ENCODE assay signal across 16 cellular contexts in genomic region chr15:98154863-98155262, GRCh38.
DNase-seq lines count a peak whose midpoint lies in the region; ATAC-seq and TF ChIP-seq lines count a peak whose summit lies in the region.
"Had no signal": no experiment of that assay in that cellular context is flagged by ENCODE, and none has a peak within 500 bp of the region (broad histone marks: within the 10 kb centered on the region; RNA-seq: fewer than 3 reads in every experiment).

No MANE protein-coding gene starts in this region.

- intact Hi-C loops in natural killer cell (cut with micrococcal nuclease) = no loop called here
- intact Hi-C loops in activated T-helper 2 cell treated with anti-CD3 and anti-CD28 coated beads, Interferon-gamma antibody, Interleukin-2, Interleukin-4, amounts not matched to agents 10 μg/mL and 5 μg/mL and 100 μg/mL, durations not matched to agents 14 hours and 24 hours and 36 hours (cut with micrococcal nuclease) = no loop called here
- intact Hi-C loops in posterior cingulate gyrus (cut with DNase I) = no loop called here

- CTCF ChIA-PET in AG04449 (lab: Yijun Ruan, JAX) = interaction anchor here (1.8 to 2.1 kb wide), 2 partner anchors 23 to 250 kb away, joined by 6 to 8 read pairs; no protein-coding TSS in a partner anchor

- no peak overlapping the region for H3K27ac Mint-ChIP-seq in natural killer cell
- H3K27ac Mint-ChIP-seq in activated T-helper 2 cell treated with anti-CD3 and anti-CD28 coated beads, Interferon-gamma antibody, Interleukin-2, Interleukin-4, amounts not matched to agents 10 μg/mL and 5 μg/mL and 100 μg/mL, durations not matched to agents 14 hours and 24 hours and 36 hours = no peak overlapping the region
- H3K27ac Mint-ChIP-seq: nephron progenitor cell, type B pancreatic cell had no signal

- H3K4me1 ChIP-seq in adipocyte (ENCODE audit: control insufficient read depth, insufficient read depth, low read length) = peaks cover 8% of the 10 kb centered on the region

- H3K27me3 Mint-ChIP-seq in natural killer cell (ENCODE audit: low read depth in 2 of 2) = peaks cover 21 to 35% of the 10 kb centered on the region in 2 donors
- H3K27me3 Mint-ChIP-seq in activated T-helper 2 cell treated with anti-CD3 and anti-CD28 coated beads, Interferon-gamma antibody, Interleukin-2, Interleukin-4, amounts not matched to agents 10 μg/mL and 5 μg/mL and 100 μg/mL, durations not matched to agents 14 hours and 24 hours and 36 hours (ENCODE audit: low read depth) = peaks cover 47% of the 10 kb centered on the region

- no peak for TF ChIP-seq CTCF in AG04449 (IDR thresholded peaks at IDR 0.05; ENCODE audit: insufficient read depth, low read length, missing control alignments)
- no peak for TF ChIP-seq CTCF in HFF-Myc (IDR thresholded peaks at IDR 0.05; ENCODE audit: low read depth, low read length, missing control alignments)
- TF ChIP-seq CTCF in foreskin fibroblast (IDR thresholded peaks at IDR 0.05; ENCODE audit: low read depth, low read length) = no peak
- TF ChIP-seq CTCF in natural killer cell (IDR thresholded peaks at IDR 0.05) = no peak

- H3K9me3 Mint-ChIP-seq in natural killer cell = no peaks in the 10 kb centered on the region
- H3K9me3 Mint-ChIP-seq in activated T-helper 2 cell treated with anti-CD3 and anti-CD28 coated beads, Interferon-gamma antibody, Interleukin-2, Interleukin-4, amounts not matched to agents 10 μg/mL and 5 μg/mL and 100 μg/mL, durations not matched to agents 14 hours and 24 hours and 36 hours = no peaks in the 10 kb centered on the region

- H3K27me3 ChIP-seq in adipocyte (replicated peaks; ENCODE audit: control insufficient read depth, insufficient read depth, low read length) = no peaks in the 10 kb centered on the region
- H3K27me3 ChIP-seq: cardiac muscle cell had no signal

- peaks cover 18 to 26% of the 10 kb centered on the region in 2 donors for H3K4me1 Mint-ChIP-seq in natural killer cell
- H3K4me1 Mint-ChIP-seq in activated T-helper 2 cell treated with anti-CD3 and anti-CD28 coated beads, Interferon-gamma antibody, Interleukin-2, Interleukin-4, amounts not matched to agents 10 μg/mL and 5 μg/mL and 100 μg/mL, durations not matched to agents 14 hours and 24 hours and 36 hours (ENCODE audit: low read depth) = peaks cover 14% of the 10 kb centered on the region
- H3K4me1 Mint-ChIP-seq: nephron progenitor cell had no signal

- no peak overlapping the region for H3K4me3 Mint-ChIP-seq in natural killer cell
- no peak overlapping the region for H3K4me3 Mint-ChIP-seq in activated T-helper 2 cell treated with anti-CD3 and anti-CD28 coated beads, Interferon-gamma antibody, Interleukin-2, Interleukin-4, amounts not matched to agents 10 μg/mL and 5 μg/mL and 100 μg/mL, durations not matched to agents 14 hours and 24 hours and 36 hours (ENCODE audit: low read depth)
- H3K4me3 Mint-ChIP-seq: nephron progenitor cell, type B pancreatic cell had no signal

- DNase-seq in AG04449 (ENCODE audit: low read depth, low spot score) (peak; percentile 47), HFF-Myc (ENCODE audit: extremely low read depth, low read depth) (peak; percentile 84), adipocyte (ENCODE audit: low read depth) (peak; percentile 43), foreskin fibroblast (peak; percentile 73 to 85), GM19238 (ENCODE audit: insufficient read length, low spot score) (no peak), natural killer cell (no peak), posterior cingulate gyrus (no peak)
- DNase-seq in activated T-helper 2 cell treated with anti-CD3 and anti-CD28 coated beads, Interferon-gamma antibody, Interleukin-2, Interleukin-4, amounts not matched to agents 10 μg/mL and 5 μg/mL and 100 μg/mL, durations not matched to agents 14 hours and 24 hours and 36 hours (ENCODE audit: low spot score) = no peak
- DNase-seq: activated CD4-positive, alpha-beta T cell treated with anti-CD3 and anti-CD28 coated beads, Interleukin-2, amount 50 U/mL, for 1 hour; activated effector memory CD4-positive, alpha-beta T cell treated with Interleukin-2 at 50 U/mL for 16 hours; erythroblast; kidney glomerular epithelial cell; NCI-H1930; nephron progenitor cell had no signal

- H3K9ac ChIP-seq in adipocyte (ENCODE audit: low read length) = no peak overlapping the region

- ATAC-seq in natural killer cell = no peak

- no peaks in the 10 kb centered on the region for H3K36me3 Mint-ChIP-seq in natural killer cell
- no peaks in the 10 kb centered on the region for H3K36me3 Mint-ChIP-seq in activated T-helper 2 cell treated with anti-CD3 and anti-CD28 coated beads, Interferon-gamma antibody, Interleukin-2, Interleukin-4, amounts not matched to agents 10 μg/mL and 5 μg/mL and 100 μg/mL, durations not matched to agents 14 hours and 24 hours and 36 hours (ENCODE audit: low read depth)
- H3K36me3 Mint-ChIP-seq: type B pancreatic cell had no signal

- H3K9me3 ChIP-seq in adipocyte (ENCODE audit: control insufficient read depth, low read length) = no peaks in the 10 kb centered on the region

- H3K36me3 ChIP-seq in adipocyte (ENCODE audit: control insufficient read depth, insufficient read depth, low read length, severe bottlenecking) = no peaks in the 10 kb centered on the region
- H3K36me3 ChIP-seq: cardiac muscle cell had no signal

- POLR2A ChIA-PET in AG04449 (lab: Yijun Ruan, JAX) = interaction anchor here (0.6 kb wide), 1 partner anchor 91 kb away, joined by 3 read pairs; no protein-coding TSS in a partner anchor

- H3K4me3 ChIP-seq in AG04449 (ENCODE audit: low read depth, low read length) (no peak overlapping the region), HFF-Myc (replicated peaks; ENCODE audit: low read depth, low read length) (no peak overlapping the region), adipocyte (ENCODE audit: low read length) (no peak overlapping the region), foreskin fibroblast (ENCODE audit: low read depth in 1 of 2, low read length in 2 of 2) (peak overlapping the region in 1 of 2 donors; percentile 4)
- H3K4me3 ChIP-seq: cardiac muscle cell had no signal

Comparison
In these comparisons a context has a peak if more than half of its experiments do, and no peak if none do; other contexts are left out.
1. DNase-seq: peak in AG04449 (single experiment), HFF-Myc (single experiment), adipocyte (single experiment) and foreskin fibroblast (2 of 2); none in GM19238 (single experiment), natural killer cell (single experiment), activated T-helper 2 cell treated with anti-CD3 and anti-CD28 coated beads, Interferon-gamma antibody, Interleukin-2, Interleukin-4, amounts not matched to agents 10 μg/mL and 5 μg/mL and 100 μg/mL, durations not matched to agents 14 hours and 24 hours and 36 hours (single experiment) and posterior cingulate gyrus (0 of 10).